ENCODE assay signal across 7 cellular contexts in the genomic region with DNA sequence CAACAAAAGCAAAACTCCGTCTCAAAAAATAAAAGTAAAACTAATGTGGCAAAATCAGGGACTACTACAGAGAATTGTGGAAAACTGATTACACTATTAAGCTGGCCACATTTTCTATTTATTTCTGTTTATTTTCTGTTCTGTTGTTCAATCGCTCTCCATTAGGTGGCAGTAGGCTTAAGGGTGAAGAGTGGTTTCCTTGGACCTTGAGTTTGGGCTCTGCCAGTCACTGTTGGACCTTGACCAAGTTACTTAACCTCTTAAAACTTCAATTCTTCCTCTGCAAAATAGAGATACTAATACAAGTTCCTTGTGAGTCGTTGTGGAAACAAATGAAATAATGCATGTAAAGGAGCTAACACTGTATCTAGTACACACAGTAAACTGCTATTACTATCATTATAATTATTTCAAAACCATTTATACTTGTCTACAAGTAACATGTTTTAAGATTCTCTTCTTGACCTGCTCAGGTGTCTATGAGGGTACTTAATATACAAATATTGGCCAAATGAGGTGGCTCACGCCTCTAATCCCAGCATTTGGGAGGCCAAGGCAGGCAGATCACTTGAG. TPM values are rescaled to one million over a fixed set of nuclear protein-coding genes. Genes with fewer than 3 reads are reported as not detected.
DNase-seq lines count a peak whose midpoint lies in the region; TF ChIP-seq lines count a peak whose summit lies in the region.

No MANE protein-coding gene starts in this region.

- H3K9me2 ChIP-seq in PC-9 (ENCODE audit: insufficient read depth) = no peaks in the 10 kb centered on the region

- peaks cover 4% of the 10 kb centered on the region; the same call in 1 of the 2 replicates for H3F3A ChIP-seq in PC-9 (ENCODE audit: insufficient read depth, low read depth)

- H3K4me1 ChIP-seq in PC-9 (replicated peaks; ENCODE audit: insufficient read depth) = no peaks in the 10 kb centered on the region

- no peaks in the 10 kb centered on the region for H3K9me3 ChIP-seq in PC-9 (ENCODE audit: insufficient read depth, low read depth)

- POLR2A ChIA-PET in HEK293T (lab: Yijun Ruan, JAX) = interaction anchor here (1.1 kb wide), 1 partner anchor 15 kb away, joined by 3 read pairs; a partner anchor contains a TSS
- POLR2A ChIA-PET in PC-9 (lab: Charles Lee; ENCODE audit: unreplicated experiment) = no interaction called here

- no peaks in the 10 kb centered on the region for H3K36me3 ChIP-seq in PC-9 (ENCODE audit: low read depth)

- H3K27me3 ChIP-seq in PC-9 (ENCODE audit: insufficient read depth, low read depth) = no peaks in the 10 kb centered on the region

- no TSS peak for BruUV-seq in PC-9 (replicated peaks; lab: Mats Ljungman, UMichigan)

- H3K79me2 ChIP-seq in PC-9 (ENCODE audit: low read depth) = no peaks in the 10 kb centered on the region

- TF ChIP-seq CTCF in PC-9 (conservative IDR thresholded peaks at IDR 0.05) (peak; percentile 64), epithelial cell of proximal tubule (conservative IDR thresholded peaks at IDR 0.05; ENCODE audit: low read depth, low read length) (peak; percentile 74)

- intact Hi-C loops in PC-9 (cut with micrococcal nuclease; ENCODE audit: unreplicated experiment) = loop anchor here (1.0 to 2.0 kb wide), 2 partner anchors 89 to 473 kb away; no protein-coding TSS in a partner anchor

- H3K4me3 ChIP-seq in PC-9 = no peak overlapping the region
- no peak overlapping the region for H3K4me3 ChIP-seq in epithelial cell of proximal tubule (ENCODE audit: low read depth, low read length)

- H2AFZ ChIP-seq in PC-9 = no peak overlapping the region

- H3K4me2 ChIP-seq in PC-9 = no peak overlapping the region

- no peaks in the 10 kb centered on the region for H4K20me1 ChIP-seq in PC-9 (ENCODE audit: insufficient read depth)

- DNase-seq in GM04503 (ENCODE audit: low read depth) (peak; percentile 49), HEK293T (ENCODE audit: extremely low spot score) (peak; percentile 46), PC-9 (no peak), epithelial cell of proximal tubule (ENCODE audit: low read depth) (peak; percentile 53), myocyte (ENCODE audit: low read depth) (peak; percentile 77), cortex of kidney (lab: John Stamatoyannopoulos, UW) (no peak)
- no peak for DNase-seq in activated CD4-positive, alpha-beta T cell treated with anti-CD3 and anti-CD28 coated beads for 48 hours

- CTCF ChIA-PET in HEK293T (lab: Yijun Ruan, JAX) (interaction anchor here (0.6 to 1.4 kb wide), 9 partner anchors 12 to 180 kb away, joined by 3 to 8 read pairs (median 3); a partner anchor contains a TSS), PC-9 (lab: Charles Lee) (interaction anchor here (0.6 kb wide), 1 partner anchor 1140 kb away, joined by 10 read pairs; no protein-coding TSS in a partner anchor)

- no peak overlapping the region for H3K27ac ChIP-seq in PC-9

TF ChIP-seq in HEK293T, 16 proteins besides CTCF, POLR2A, EP300 and RAD21:
- TF ChIP-seq LEF1 (IDR thresholded peaks at IDR 0.05; ENCODE audit: borderline replicate concordance) = no peak
- no peak for TF ChIP-seq CTBP1 (IDR thresholded peaks at IDR 0.05; ENCODE audit: borderline replicate concordance)
- TF ChIP-seq BHLHE40 (IDR thresholded peaks at IDR 0.05; ENCODE audit: borderline replicate concordance) = no peak
- TF ChIP-seq SUZ12 (IDR thresholded peaks at IDR 0.05) = no peak

RNA-seq across cellular contexts. Expression of a gene that starts 15.2 kb away (rescaled TPM):
- 26.9 and 30.5 TPM in 2 replicates for total RNA-seq in PC-9 (2021)
- total RNA-seq in epithelial cell of proximal tubule = 19.4 and 19.7 TPM in 2 replicates
- total RNA-seq in myocyte = 25.1 and 30.8 TPM in 2 replicates
- 8.0 TPM for polyA plus RNA-seq in myocyte (2012)

RNA-seq across cellular contexts. Expression of a gene that starts 46.6 kb away (rescaled TPM):
- total RNA-seq in PC-9 (2021) (14.7 and 15.3 TPM in 2 replicates), epithelial cell of proximal tubule (23.0 and 26.3 TPM in 2 replicates), myocyte (17.0 and 36.0 TPM in 2 replicates)
- 38.5 TPM for polyA plus RNA-seq in myocyte (2012)

RNA-seq across cellular contexts. Expression of a gene that starts 53.1 kb away (rescaled TPM):
- total RNA-seq in PC-9 (2021) = not detected in 2 replicates
- total RNA-seq in epithelial cell of proximal tubule = not detected in 2 replicates
- total RNA-seq in myocyte = not detected in 2 replicates
- 0.04 TPM for polyA plus RNA-seq in myocyte (2012)

Comparison
In these comparisons a context has a peak if more than half of its experiments do, and no peak if none do; other contexts are left out.
1. DNase-seq: peak in GM04503 (single experiment), HEK293T (single experiment), epithelial cell of proximal tubule (single experiment) and myocyte (single experiment); none in PC-9 (0 of 2), cortex of kidney (single experiment) and activated CD4-positive, alpha-beta T cell treated with anti-CD3 and anti-CD28 coated beads for 48 hours (single experiment).